Comparison of ENCODE assay signal across 8 cellular contexts in genomic region chrX:119004920-119005524, GRCh38. TPM values are rescaled to one million over a fixed set of nuclear protein-coding genes. Genes with fewer than 3 reads are reported as not detected.
A peak's percentile ranks its signal among the peaks of the same experiment; 100 is the strongest.
DNase-seq lines count a peak whose midpoint lies in the region; ATAC-seq lines count a peak whose summit lies in the region.

No MANE protein-coding gene starts in this region.

- ATAC-seq in GM19035 (IDR thresholded peaks at IDR 0.05; ENCODE audit: unreplicated experiment) = peak; percentile 80
- ATAC-seq in HG03520 (IDR thresholded peaks at IDR 0.05; ENCODE audit: unreplicated experiment) = peak; percentile 94

- DNase-seq in CD1c-positive myeloid dendritic cell (ENCODE audit: extremely low spot score) = peak; percentile 45
- DNase-seq in RPMI8226 = peak; percentile 39
- DNase-seq in activated gamma-delta T cell treated with anti-CD3 and anti-CD28 coated beads, Interleukin-2, amount 50 U/mL, for 16 hours (ENCODE audit: low read depth) = peak; percentile 14
- DNase-seq in head of caudate nucleus = peak; percentile 19 to 80 (median 58)
- peak; percentile 16 for DNase-seq in renal cortical epithelial cell (ENCODE audit: low read depth)
- DNase-seq in mesenteric fat pad (ENCODE audit: low spot score) = no peak

- intact Hi-C loops in head of caudate nucleus (cut with DNase I) = no loop called here

RNA-seq across cellular contexts. Expression of gene LONRF3, which starts 30.6 kb away (rescaled TPM):
- total RNA-seq in renal cortical epithelial cell = 7.2 and 10.4 TPM in 2 replicates
- 13.1 TPM for total RNA-seq in mesenteric fat pad
